ENCODE assay signal across 1 cellular context in genomic region chr16:51577621-51578303, GRCh38.
TF ChIP-seq lines count a peak whose summit lies in the region.

No MANE protein-coding gene starts in this region.

TF ChIP-seq in IMR-90, 13 proteins besides CTCF, POLR2A, EP300 and RAD21 (continued from another document):
- TF ChIP-seq USF2 (IDR thresholded peaks at IDR 0.05; ENCODE audit: low read depth, low read length) (no peak), BHLHE40 (IDR thresholded peaks at IDR 0.05; ENCODE audit: low read depth, low read length) (no peak)
